In genomic region chr6:152170702-152171667, GRCh38 we compare ENCODE assay signal across 8 cellular contexts.
DNase-seq lines count a peak whose midpoint lies in the region; ATAC-seq, FAIRE-seq and TF ChIP-seq lines count a peak whose summit lies in the region.

No MANE protein-coding gene starts in this region.

- peaks cover 80% of the 10 kb centered on the region for H3K36me3 Mint-ChIP-seq in CD8-positive, alpha-beta T cell

- H2BK15ac ChIP-seq in IMR-90 (ENCODE audit: low read depth, low read length), result no peak overlapping the region

- H2BK120ac ChIP-seq in IMR-90 (ENCODE audit: low read depth, low read length), result no peak overlapping the region

- H3K27me3 Mint-ChIP-seq in CD8-positive, alpha-beta T cell (ENCODE audit: low read depth), result no peaks in the 10 kb centered on the region

- intact Hi-C loops in CD8-positive, alpha-beta T cell (cut with DNase I, micrococcal nuclease), result loop anchor here in 1 of 2 experiments (10.0 kb wide), 1 partner anchor 786 kb away; no protein-coding TSS in a partner anchor
- intact Hi-C loops in IMR-90 (cut with micrococcal nuclease) (no loop called here), adrenal gland (cut with DNase I) (no loop called here), kidney (cut with DNase I) (no loop called here)

- FAIRE-seq in small intestine (lab: Jason Lieb, UNC) (no peak), kidney (lab: Jason Lieb, UNC) (no peak)

- no peak overlapping the region for H3K23ac ChIP-seq in IMR-90 (ENCODE audit: low read depth, low read length)

- peaks cover 56% of the 10 kb centered on the region for H3K4me1 Mint-ChIP-seq in CD8-positive, alpha-beta T cell (ENCODE audit: low read depth)

- peaks cover 2% of the 10 kb centered on the region for H3K9me1 ChIP-seq in IMR-90 (ENCODE audit: insufficient read depth, low read length)

- in situ Hi-C loops in IMR-90 (cut with MboI; ENCODE audit: low sequenced_read_pairs), result no loop called here

- no TSS peak for BruUV-seq in IMR-90 (replicated peaks; lab: Mats Ljungman, UMichigan)

- no peak overlapping the region for H2AK5ac ChIP-seq in IMR-90 (ENCODE audit: low read depth, low read length)

- dilution Hi-C loops in IMR-90 (cut with HindIII; ENCODE audit: low sequenced_read_pairs, unreplicated experiment), result no loop called here

- H3K79me1 ChIP-seq in IMR-90 (ENCODE audit: low read depth in 1 of 2, low read length in 2 of 2), result peaks cover 0 to 5% of the 10 kb centered on the region in 2 experiments; a peak in 1 of 4 replicates

- H2BK20ac ChIP-seq in IMR-90 (ENCODE audit: low read depth, low read length), result no peak overlapping the region

- no peak overlapping the region for H2AK9ac ChIP-seq in IMR-90 (replicated peaks; ENCODE audit: low read depth, low read length, poor library complexity)

- peak overlapping the region; percentile 96 for H3K27ac Mint-ChIP-seq in CD8-positive, alpha-beta T cell

- peak overlapping the region; percentile 40 for H3K27ac ChIP-seq in CD8-positive, alpha-beta T cell (ENCODE audit: low read depth, low read length)
- H3K27ac ChIP-seq in IMR-90 (ENCODE audit: insufficient read depth, low read length) (no peak overlapping the region), adrenal gland (peak overlapping the region; percentile 49 to 80 (median 71)), small intestine (ENCODE audit: low read depth in 1 of 2, low read length in 1 of 2) (peak overlapping the region; percentile 16 to 76), kidney (ENCODE audit: low read depth in 2 of 2, low read length in 2 of 2) (no peak overlapping the region)

- peaks cover 35% of the 10 kb centered on the region for H3K36me3 ChIP-seq in CD8-positive, alpha-beta T cell (ENCODE audit: insufficient read depth, low read length)
- H3K36me3 ChIP-seq in IMR-90 (ENCODE audit: control insufficient read depth, insufficient read depth, low read length) (peaks cover 19% of the 10 kb centered on the region), adrenal gland (replicated peaks in 1 of 2) (peaks cover 0 to 17% of the 10 kb centered on the region in 2 donors), small intestine (ENCODE audit: control insufficient read depth in 2 of 2, insufficient read depth in 2 of 2, low read length in 2 of 2) (peaks cover 0 to 2% of the 10 kb centered on the region in 2 donors), kidney (ENCODE audit: control insufficient read depth in 1 of 2, insufficient read depth in 2 of 2, low read length in 2 of 2) (peaks cover 14 to 29% of the 10 kb centered on the region in 2 donors)

- H3K4me1 ChIP-seq in CD8-positive, alpha-beta T cell (ENCODE audit: insufficient read depth, low read length), result peaks cover 13% of the 10 kb centered on the region
- no peaks in the 10 kb centered on the region for H3K4me1 ChIP-seq in IMR-90 (ENCODE audit: control insufficient read depth, insufficient read depth, low read length)
- peaks cover 7 to 16% of the 10 kb centered on the region in 2 donors for H3K4me1 ChIP-seq in adrenal gland (replicated peaks in 1 of 2)
- no peaks in the 10 kb centered on the region for H3K4me1 ChIP-seq in small intestine (ENCODE audit: control insufficient read depth in 2 of 2, insufficient read depth in 1 of 2, low read depth in 1 of 2, low read length in 1 of 2)
- no peaks in the 10 kb centered on the region for H3K4me1 ChIP-seq in kidney (ENCODE audit: control insufficient read depth in 1 of 2, insufficient read depth in 1 of 2, low read depth in 1 of 2, low read length in 2 of 2)

- no peak overlapping the region for H3K18ac ChIP-seq in IMR-90 (ENCODE audit: low read depth, low read length)

- CTCF ChIA-PET in CD8-positive, alpha-beta T cell (lab: Charles Lee), result interaction anchor here (0.7 to 1.3 kb wide), 3 partner anchors 17 to 97 kb away, joined by 3 to 4 read pairs (median 3); no protein-coding TSS in a partner anchor
- CTCF ChIA-PET in IMR-90 (lab: Yijun Ruan, JAX), result interaction anchor here (1.1 kb wide), 1 partner anchor 20 kb away, joined by 3 read pairs; no protein-coding TSS in a partner anchor

- H3K4me2 ChIP-seq in IMR-90 (ENCODE audit: low read depth, low read length), result peak overlapping the region; percentile 1; the same call in 1 of the 2 replicates

- H3K56ac ChIP-seq in IMR-90 (ENCODE audit: extremely low read depth, insufficient read depth, low read length), result no peak overlapping the region

- POLR2A ChIA-PET in CD8-positive, alpha-beta T cell (lab: Charles Lee), result interaction anchor here (1.4 to 3.5 kb wide), 2 partner anchors 12 to 15 kb away, joined by 4 to 23 read pairs; no protein-coding TSS in a partner anchor
- POLR2A ChIA-PET in IMR-90 (lab: Charles Lee; ENCODE audit: unreplicated experiment), result no interaction called here

- no peak overlapping the region for H2BK5ac ChIP-seq in IMR-90 (ENCODE audit: low read depth, low read length, poor library complexity, severe bottlenecking)

- no peaks in the 10 kb centered on the region for H3K9me3 Mint-ChIP-seq in CD8-positive, alpha-beta T cell

- no peak overlapping the region for H4K5ac ChIP-seq in IMR-90 (ENCODE audit: low read depth, low read length)

- no peak overlapping the region for H3K14ac ChIP-seq in IMR-90 (replicated peaks; ENCODE audit: low read depth, low read length)

- H3K27me3 ChIP-seq in CD8-positive, alpha-beta T cell (ENCODE audit: insufficient read depth, low read length), result no peaks in the 10 kb centered on the region
- H3K27me3 ChIP-seq in IMR-90 (ENCODE audit: control insufficient read depth, insufficient read depth, low read length) (no peaks in the 10 kb centered on the region), adrenal gland (no peaks in the 10 kb centered on the region), small intestine (ENCODE audit: control insufficient read depth in 2 of 2, insufficient read depth in 2 of 2, low read length in 2 of 2) (no peaks in the 10 kb centered on the region)

- TF ChIP-seq POLR2A in IMR-90 (IDR thresholded peaks at IDR 0.05; ENCODE audit: low read depth, low read length), result no peak
- peak in 1 of 2 donors; percentile 44 for TF ChIP-seq POLR2A in adrenal gland (IDR thresholded peaks at IDR 0.05)

- H4K8ac ChIP-seq in IMR-90 (ENCODE audit: low read depth in 2 of 2, low read length in 2 of 2), result no peak overlapping the region

- no peaks in the 10 kb centered on the region for H3K9me3 ChIP-seq in CD8-positive, alpha-beta T cell (ENCODE audit: low read length)
- H3K9me3 ChIP-seq in IMR-90 (ENCODE audit: control insufficient read depth, insufficient read depth, low read length), result no peaks in the 10 kb centered on the region
- peaks cover 0 to 4% (median 0%) of the 10 kb centered on the region in 3 donors for H3K9me3 ChIP-seq in adrenal gland (replicated peaks in 1 of 3)
- H3K9me3 ChIP-seq in small intestine (ENCODE audit: control insufficient read depth, low read depth), result no peaks in the 10 kb centered on the region
- H3K9me3 ChIP-seq in kidney (ENCODE audit: control insufficient read depth in 1 of 2, low read length in 2 of 2), result no peaks in the 10 kb centered on the region

- TF ChIP-seq RAD21 in IMR-90 (IDR thresholded peaks at IDR 0.05; ENCODE audit: low read length), result no peak

- TF ChIP-seq CTCF in CD8-positive, alpha-beta T cell (IDR thresholded peaks at IDR 0.05), result no peak
- TF ChIP-seq CTCF in IMR-90 (conservative IDR thresholded peaks at IDR 0.05; ENCODE audit: low read depth, low read length), result no peak
- no peak for TF ChIP-seq CTCF in adrenal gland (IDR thresholded peaks at IDR 0.05)
- no peak for TF ChIP-seq CTCF in kidney (IDR thresholded peaks at IDR 0.05; ENCODE audit: borderline replicate concordance, extremely low read depth, insufficient read depth)

- H4K91ac ChIP-seq in IMR-90 (ENCODE audit: insufficient read depth, low read depth, low read length), result no peak overlapping the region

- H3K4ac ChIP-seq in IMR-90 (ENCODE audit: low read depth, low read length), result no peak overlapping the region

- H3K9ac ChIP-seq in IMR-90 (ENCODE audit: low read depth, low read length) (no peak overlapping the region), kidney (ENCODE audit: low read length in 2 of 2) (no peak overlapping the region)

- no peak overlapping the region for H3K4me3 ChIP-seq in CD8-positive, alpha-beta T cell (ENCODE audit: low read depth, low read length)
- H3K4me3 ChIP-seq in IMR-90 (ENCODE audit: insufficient read depth, low read depth, low read length) (no peak overlapping the region), adrenal gland (no peak overlapping the region), small intestine (ENCODE audit: low read depth in 1 of 2, low read length in 2 of 2) (no peak overlapping the region), kidney (ENCODE audit: low read length in 2 of 2) (no peak overlapping the region)

- H3K4me3 Mint-ChIP-seq in CD8-positive, alpha-beta T cell, result peak overlapping the region; percentile 76

- ATAC-seq in CD8-positive, alpha-beta T cell, result peak; percentile 81
- ATAC-seq in GM21423 (IDR thresholded peaks at IDR 0.05; ENCODE audit: unreplicated experiment) (peak; percentile 98), IMR-90 (ENCODE audit: low read depth) (peak; percentile 61)

- DNase-seq in CD8-positive, alpha-beta T cell, result peak in 3 of 7 experiments; percentile 23 to 56 (median 41)
- DNase-seq in IMR-90 (peak; percentile 75), adrenal gland (peak in 5 of 7 donors; percentile 24 to 57 (median 46)), small intestine (peak; percentile 7), NCI-H446 (lab: John Stamatoyannopoulos, UW) (no peak), NCI-H510A treated with DMSO at 0.1 percent for 48 hours (lab: John Stamatoyannopoulos, UW) (no peak), kidney (no peak)

- no peaks in the 10 kb centered on the region for H4K20me1 ChIP-seq in IMR-90 (ENCODE audit: insufficient read depth, low read length)

- no peak overlapping the region for H2AFZ ChIP-seq in IMR-90 (replicated peaks; ENCODE audit: low read length, poor library complexity)

- 86% methylated on average over 5 of the region's 13 CpGs; no CpG with 5 or more reads in 1 of the 2 experiments for WGBS in IMR-90 (ENCODE audit: extremely low coverage in 2 of 2, insufficient read length in 1 of 2), 2 experiments
- WGBS in adrenal gland, 4 donors, result 62 to 67% (median 64%) methylated on average over 13 of the region's 13 CpGs
- 59 to 68% (median 65%) methylated on average over 13 of the region's 13 CpGs for WGBS in small intestine, 3 donors

TF ChIP-seq in IMR-90, 13 proteins besides CTCF, POLR2A, EP300 and RAD21 (continues in another document):
- no peak for TF ChIP-seq ELK1 (IDR thresholded peaks at IDR 0.05; ENCODE audit: borderline replicate concordance, low read depth, low read length)
- TF ChIP-seq SMC3 (IDR thresholded peaks at IDR 0.05; ENCODE audit: low read depth, low read length), result no peak
- TF ChIP-seq RFX5 (IDR thresholded peaks at IDR 0.05; ENCODE audit: low read depth, low read length), result no peak
- no peak for TF ChIP-seq FOS (IDR thresholded peaks at IDR 0.05; ENCODE audit: low read depth, low read length)

Comparison
In these comparisons a context has a peak if more than half of its experiments do, and no peak if none do; other contexts are left out.
1. DNase-seq: peak in IMR-90 (single experiment), adrenal gland (5 of 7) and small intestine (single experiment); none in NCI-H446 (0 of 2), NCI-H510A treated with DMSO at 0.1 percent for 48 hours (single experiment) and kidney (single experiment).
2. H3K27ac ChIP-seq: peak in CD8-positive, alpha-beta T cell (single experiment), adrenal gland (5 of 5) and small intestine (2 of 2); none in IMR-90 (single experiment) and kidney (0 of 2).
3. Peak in every context shown above with its lines, with median percentiles within 50 percentile points of each other: ATAC-seq.